In the genomic region with DNA sequence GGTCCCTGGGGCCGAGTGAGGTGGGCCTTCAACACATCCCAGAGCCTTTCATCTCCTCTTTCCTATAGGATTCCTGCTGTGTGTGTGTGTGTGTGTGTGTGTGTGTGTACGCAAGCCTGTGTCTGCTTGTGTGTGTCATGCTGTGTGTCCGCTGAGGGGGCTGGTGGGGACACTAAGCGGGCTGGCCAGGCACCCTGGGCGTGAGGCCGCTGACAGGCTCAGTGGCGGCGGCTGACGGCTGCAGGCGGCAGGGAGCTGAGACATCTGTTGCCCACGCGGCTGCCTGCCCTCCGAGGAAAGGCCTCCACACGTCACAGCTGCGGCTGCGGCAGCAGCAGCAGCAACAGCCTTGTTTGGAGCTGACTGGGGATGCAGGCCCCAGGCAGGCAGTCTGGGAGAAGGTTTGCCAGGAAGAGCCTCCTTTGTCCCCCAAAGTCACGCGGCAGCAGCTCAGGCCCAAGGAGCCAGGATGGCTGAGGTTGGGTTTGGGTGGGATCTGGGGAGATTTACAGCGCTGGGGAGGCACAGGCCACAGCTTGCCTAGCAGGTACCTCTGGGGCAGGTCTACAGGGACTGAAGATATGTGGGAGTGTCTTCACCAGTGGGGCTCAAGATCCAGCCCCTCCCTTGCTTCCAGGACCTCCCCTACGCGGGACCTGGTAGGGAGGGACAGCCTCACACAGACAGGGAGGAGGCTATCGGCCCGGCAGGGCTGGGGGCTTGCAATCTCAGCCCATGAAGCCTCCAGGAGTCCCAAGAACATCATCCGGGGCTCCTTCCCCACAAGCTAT, we compare ENCODE assay signal across 8 cellular contexts. TPM values are rescaled to one million over a fixed set of nuclear protein-coding genes. Genes with fewer than 3 reads are reported as not detected.
DNase-seq lines count a peak whose midpoint lies in the region; ATAC-seq and TF ChIP-seq lines count a peak whose summit lies in the region.

No MANE protein-coding gene starts in this region.

- H3K27me3 ChIP-seq in gastroesophageal sphincter = no peaks in the 10 kb centered on the region
- peaks cover 0 to 15% (median 0%) of the 10 kb centered on the region in 3 donors for H3K27me3 ChIP-seq in psoas muscle (ENCODE audit: insufficient read depth in 3 of 3, low read length in 2 of 3)

- peak; percentile 68 to 72 for TF ChIP-seq POLR2A in gastroesophageal sphincter (IDR thresholded peaks at IDR 0.05)

- peak; percentile 50 for DNase-seq in ELF-1 (ENCODE audit: low read depth, low spot score)
- peak; percentile 56 for DNase-seq in activated CD8-positive, alpha-beta memory T cell treated with anti-CD3 and anti-CD28 coated beads for 24 hours
- DNase-seq in psoas muscle = peak; percentile 75 to 84
- DNase-seq in stimulated activated CD4-positive, alpha-beta T cell treated with anti-CD3 and anti-CD28 coated beads, Interleukin-15, amount 100 ng/mL, for 24 hours = no peak
- no peak for DNase-seq in NCI-H1930 (lab: John Stamatoyannopoulos, UW)
- no peak for DNase-seq in stimulated activated CD4-positive, alpha-beta T cell treated with anti-CD3 and anti-CD28 coated beads, Interleukin-1b, Interleukin-23, amount 100 ng/mL, for 48 hours

- peaks cover 5 to 89% (median 55%) of the 10 kb centered on the region in 3 donors for H3K4me1 ChIP-seq in gastroesophageal sphincter
- H3K4me1 ChIP-seq in psoas muscle = peaks cover 17% of the 10 kb centered on the region

- peaks cover 0 to 16% of the 10 kb centered on the region in 2 donors for H3K36me3 ChIP-seq in gastroesophageal sphincter
- H3K36me3 ChIP-seq in psoas muscle (ENCODE audit: insufficient read depth in 1 of 2, low read depth in 1 of 2) = no peaks in the 10 kb centered on the region

- TF ChIP-seq CTCF in gastroesophageal sphincter (IDR thresholded peaks at IDR 0.05) (no peak), psoas muscle (IDR thresholded peaks at IDR 0.05) (no peak)

- intact Hi-C loops in psoas muscle (cut with DNase I) = no loop called here

- H3K4me3 ChIP-seq in gastroesophageal sphincter (peak overlapping the region; percentile 67 to 74), psoas muscle (peak overlapping the region; percentile 70)

- H3K27ac ChIP-seq in gastroesophageal sphincter (peak overlapping the region; percentile 94 to 99 (median 98)), psoas muscle (peak overlapping the region; percentile 69)

- peak; percentile 83 for ATAC-seq in gastroesophageal sphincter
- peak; percentile 33 to 62 (median 36) for ATAC-seq in psoas muscle
- no peak for ATAC-seq in GM21447 (IDR thresholded peaks at IDR 0.05; ENCODE audit: unreplicated experiment)

- WGBS in gastroesophageal sphincter (ENCODE audit: low coverage in 1 of 2), 2 donors = 33% methylated on average over 4 of the region's 24 CpGs; no CpG with 5 or more reads in 1 of the 2 donors
- 62 to 68% (median 64%) methylated on average over 22 to 24 of the region's 24 CpGs for WGBS in psoas muscle, 3 donors

- TF ChIP-seq EP300 in gastroesophageal sphincter (IDR thresholded peaks at IDR 0.05) = no peak

- H3K9me3 ChIP-seq in gastroesophageal sphincter = no peaks in the 10 kb centered on the region
- no peaks in the 10 kb centered on the region for H3K9me3 ChIP-seq in psoas muscle

RNA-seq across cellular contexts. Expression of a gene that starts 1.8 kb away (rescaled TPM):
- total RNA-seq in gastroesophageal sphincter = 100 to 1,000 TPM in 1 of 4 donors, 10 to 100 TPM in 3; 75.0 to 200 (median 92.7) TPM
- total RNA-seq in psoas muscle = 1 to 10 TPM; 3.2 to 6.6 (median 5.6) TPM
- 1 to 10 TPM; 1.8 to 6.4 (median 3.0) TPM for polyA plus RNA-seq in psoas muscle

RNA-seq across cellular contexts. Expression of a gene that starts 31.6 kb away (rescaled TPM):
- total RNA-seq in gastroesophageal sphincter (10 to 100 TPM; 32.8 to 48.7 (median 37.6) TPM), psoas muscle (10 to 100 TPM; 12.5 to 21.6 (median 16.6) TPM)
- polyA plus RNA-seq in psoas muscle = 10 to 100 TPM; 10.2 to 13.7 (median 13.0) TPM

RNA-seq across cellular contexts. Expression of a gene that starts 34.9 kb away (rescaled TPM):
- total RNA-seq in gastroesophageal sphincter (1 to 10 TPM in 1 of 4 donors, under 1 TPM in 3; 0.25 to 1.1 (median 0.61) TPM), psoas muscle (10 to 100 TPM in 1 of 4 donors, 1 to 10 TPM in 3; 1.9 to 14.0 (median 2.7) TPM)
- 10 to 100 TPM in 1 of 3 donors, 1 to 10 TPM in 2; 1.1 to 17.5 (median 5.6) TPM for polyA plus RNA-seq in psoas muscle

Comparison
In these comparisons a context has a peak if more than half of its experiments do, and no peak if none do; other contexts are left out.
1. DNase-seq: peak in ELF-1 (single experiment), activated CD8-positive, alpha-beta memory T cell treated with anti-CD3 and anti-CD28 coated beads for 24 hours (single experiment) and psoas muscle (2 of 2); none in stimulated activated CD4-positive, alpha-beta T cell treated with anti-CD3 and anti-CD28 coated beads, Interleukin-15, amount 100 ng/mL, for 24 hours (single experiment), NCI-H1930 (0 of 2) and stimulated activated CD4-positive, alpha-beta T cell treated with anti-CD3 and anti-CD28 coated beads, Interleukin-1b, Interleukin-23, amount 100 ng/mL, for 48 hours (single experiment).
2. RNA of a gene that starts 1.8 kb away (total RNA-seq): 75.0 to 200 TPM in gastroesophageal sphincter; 3.2 to 6.6 TPM in psoas muscle; every median in the first group is over 10 times any median in the second.